ENCODE assay signal across 7 cellular contexts in the genomic region with DNA sequence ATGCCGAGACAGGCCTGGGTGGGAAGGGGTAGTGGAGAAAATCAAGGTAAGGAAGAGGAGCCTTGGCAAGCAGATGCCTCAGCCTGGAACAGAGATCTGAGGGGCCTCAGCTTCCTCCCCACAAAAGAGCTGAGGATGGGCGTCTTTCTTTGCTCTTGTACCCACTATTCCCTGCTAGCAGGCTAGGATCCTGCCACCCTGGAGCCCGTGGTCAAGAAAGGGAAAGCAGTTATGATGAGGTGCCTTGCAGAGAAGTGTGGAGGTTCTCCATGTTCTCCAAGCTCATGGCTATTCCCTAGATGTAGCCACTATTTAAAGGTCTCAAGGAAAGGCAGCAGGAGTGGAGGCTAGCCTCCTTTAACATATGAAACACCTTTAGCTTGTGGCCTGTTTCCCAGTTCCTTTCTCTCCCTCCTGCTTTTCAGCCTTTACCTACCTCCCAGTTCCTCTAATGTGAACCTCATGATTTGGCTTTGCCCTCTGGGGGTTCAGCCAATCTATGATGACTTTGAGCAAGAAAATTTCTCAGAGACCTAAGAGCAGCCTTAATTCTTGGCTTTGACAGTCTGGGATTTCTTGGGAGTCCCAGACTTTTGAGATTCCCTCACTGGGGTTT. TPM values are rescaled to one million over a fixed set of nuclear protein-coding genes. Genes with fewer than 3 reads are reported as not detected.
A peak's percentile ranks its signal among the peaks of the same experiment; 100 is the strongest.
DNase-seq lines count a peak whose midpoint lies in the region; ATAC-seq and TF ChIP-seq lines count a peak whose summit lies in the region.

No MANE protein-coding gene starts in this region.

- H2BK12ac ChIP-seq in H9 (ENCODE audit: insufficient read length, low read depth, low read length) = no peak overlapping the region

- no peak overlapping the region for H2BK15ac ChIP-seq in H9 (ENCODE audit: low read depth, low read length)

- H3K79me1 ChIP-seq in H9 (ENCODE audit: insufficient read depth, low read depth, low read length, poor library complexity, severe bottlenecking) = no peaks in the 10 kb centered on the region

- no peak overlapping the region for H2BK120ac ChIP-seq in H9 (ENCODE audit: low read depth, low read length, poor library complexity, severe bottlenecking)

- peak overlapping the region; percentile 54 for H3K4me2 ChIP-seq in H9 (ENCODE audit: insufficient read depth, insufficient read length, low read length)

- peak overlapping the region in 2 of 3 experiments; percentile 95 to 98; a peak in 4 of 7 replicates for H3K27ac Mint-ChIP-seq in H9
- peak overlapping the region; percentile 96 for H3K27ac Mint-ChIP-seq in activated CD8-positive, alpha-beta T cell treated with anti-CD3 and anti-CD28 coated beads, Interleukin-2, amount 10 ng/mL, durations not matched to agents 7 days and 5 days

- H3K18ac ChIP-seq in H9 (ENCODE audit: insufficient read length, low read depth, low read length) = no peak overlapping the region

- H2AK5ac ChIP-seq in H9 (ENCODE audit: insufficient read length, low read length) = no peak overlapping the region

- H3K27ac ChIP-seq in H9 (ENCODE audit: insufficient read length, low read depth, low read length) = no peak overlapping the region
- peak overlapping the region in 15 of 21 experiments; percentile 3 to 79 (median 57) for H3K27ac ChIP-seq in skin epidermis

- ATAC-seq in activated CD8-positive, alpha-beta T cell treated with anti-CD3 and anti-CD28 coated beads, Interleukin-2, amount 10 ng/mL, durations not matched to agents 7 days and 5 days = no peak

- no peak overlapping the region for H3K4ac ChIP-seq in H9 (ENCODE audit: low read depth, low read length)

- peaks cover 8 to 33% (median 23%) of the 10 kb centered on the region in 3 experiments for H3K36me3 Mint-ChIP-seq in H9 (ENCODE audit: insufficient read depth in 1 of 3, low read depth in 3 of 3)
- H3K36me3 Mint-ChIP-seq in activated CD8-positive, alpha-beta T cell treated with anti-CD3 and anti-CD28 coated beads, Interleukin-2, amount 10 ng/mL, durations not matched to agents 7 days and 5 days (ENCODE audit: low read depth) = peaks cover 23% of the 10 kb centered on the region

- H2AFZ ChIP-seq in H9 (ENCODE audit: low read length) = no peak overlapping the region

- H4K91ac ChIP-seq in H9 (ENCODE audit: insufficient read length, low read depth, low read length) = no peak overlapping the region

- peak overlapping the region; percentile 61 to 90 for H3K4me3 Mint-ChIP-seq in H9
- peak overlapping the region; percentile 88 for H3K4me3 Mint-ChIP-seq in activated CD8-positive, alpha-beta T cell treated with anti-CD3 and anti-CD28 coated beads, Interleukin-2, amount 10 ng/mL, durations not matched to agents 7 days and 5 days

- H3K79me2 ChIP-seq in H9 (ENCODE audit: insufficient read depth, low read length) = no peaks in the 10 kb centered on the region

- H3K27me3 ChIP-seq in H9 (ENCODE audit: insufficient read depth, low read length) = no peaks in the 10 kb centered on the region

- H3K23ac ChIP-seq in H9 (ENCODE audit: insufficient read length, low read depth, low read length) = no peak overlapping the region

- no peaks in the 10 kb centered on the region for H3K9me3 ChIP-seq in H9 (ENCODE audit: control insufficient read depth, low read depth, low read length)

- POLR2A ChIA-PET in activated CD8-positive, alpha-beta T cell treated with anti-CD3 and anti-CD28 coated beads, Interleukin-2, amount 10 ng/mL, durations not matched to agents 7 days and 5 days (lab: Charles Lee) = interaction anchor here (0.7 to 3.8 kb wide), 8 partner anchors 9 to 166 kb away, joined by 3 to 26 read pairs (median 5); a partner anchor contains a TSS

- no peak overlapping the region for H3K9ac ChIP-seq in H9 (ENCODE audit: extremely low read depth, insufficient read length, low read length)

- H3K4me3 ChIP-seq in fibroblast of villous mesenchyme (ENCODE audit: low read depth, low read length) (peak overlapping the region; percentile 52), skin epidermis (peak overlapping the region in 5 of 7 experiments; percentile 1 to 25 (median 13))

- no peak for DNase-seq in H9
- no peak for DNase-seq in activated CD8-positive, alpha-beta T cell treated with anti-CD3 and anti-CD28 coated beads, Interleukin-2, amount 10 ng/mL, durations not matched to agents 7 days and 5 days
- DNase-seq in fibroblast of villous mesenchyme (ENCODE audit: low read depth) = no peak
- DNase-seq in superior temporal gyrus (ENCODE audit: extremely low spot score) = no peak
- no peak for DNase-seq in glomerular visceral epithelial cell (ENCODE audit: extremely low spot score)
- no peak for DNase-seq in NCI-H524 (lab: John Stamatoyannopoulos, UW)

- H2BK5ac ChIP-seq in H9 (ENCODE audit: insufficient read length, low read length) = no peak overlapping the region

- H4K20me1 ChIP-seq in H9 (ENCODE audit: control insufficient read depth, insufficient read depth, insufficient read length) = no peaks in the 10 kb centered on the region

- TF ChIP-seq CTCF in H9 (conservative IDR thresholded peaks at IDR 0.05) (no peak), fibroblast of villous mesenchyme (IDR thresholded peaks at IDR 0.05; ENCODE audit: insufficient read depth, low read depth, low read length) (no peak)

- peaks cover 4% of the 10 kb centered on the region; the same call in 1 of the 2 replicates for H3K4me1 ChIP-seq in H9 (ENCODE audit: insufficient read depth, low read length)

- WGBS in H9 (ENCODE audit: extremely low coverage, insufficient read length, low lambda C conversion rate) = no CpG with 5 or more reads among the region's 3 CpGs

- CTCF ChIA-PET in activated CD8-positive, alpha-beta T cell treated with anti-CD3 and anti-CD28 coated beads, Interleukin-2, amount 10 ng/mL, durations not matched to agents 7 days and 5 days (lab: Charles Lee) = interaction anchor here (0.7 to 6.2 kb wide), 9 partner anchors 8 to 283 kb away, joined by 3 to 34 read pairs (median 4); a partner anchor contains a TSS

- no peak overlapping the region for H3T11ph ChIP-seq in H9 (ENCODE audit: low read length)

- no peak overlapping the region for H2BK20ac ChIP-seq in H9 (ENCODE audit: low read depth, low read length, poor library complexity, severe bottlenecking)

- H3K14ac ChIP-seq in H9 (ENCODE audit: insufficient read depth, low read length) = no peak overlapping the region

- H3K23me2 ChIP-seq in H9 (ENCODE audit: insufficient read length, low read depth, low read length, poor library complexity, severe bottlenecking) = peaks cover 5% of the 10 kb centered on the region

- no peak overlapping the region for H4K5ac ChIP-seq in H9 (ENCODE audit: insufficient read length, low read depth, low read length)

- H4K8ac ChIP-seq in H9 (replicated peaks; ENCODE audit: insufficient read length, low read depth, low read length) = no peak overlapping the region

- no peak overlapping the region for H3K56ac ChIP-seq in H9 (ENCODE audit: insufficient read length, low read depth, low read length)

- no peaks in the 10 kb centered on the region for H3K9me3 Mint-ChIP-seq in H9
- no peaks in the 10 kb centered on the region for H3K9me3 Mint-ChIP-seq in activated CD8-positive, alpha-beta T cell treated with anti-CD3 and anti-CD28 coated beads, Interleukin-2, amount 10 ng/mL, durations not matched to agents 7 days and 5 days (ENCODE audit: insufficient read depth)

- no peaks in the 10 kb centered on the region for H3K27me3 Mint-ChIP-seq in H9 (ENCODE audit: low read depth)
- no peaks in the 10 kb centered on the region for H3K27me3 Mint-ChIP-seq in activated CD8-positive, alpha-beta T cell treated with anti-CD3 and anti-CD28 coated beads, Interleukin-2, amount 10 ng/mL, durations not matched to agents 7 days and 5 days (ENCODE audit: low read depth)

- H3K4me1 Mint-ChIP-seq in H9 = peaks cover 27 to 29% of the 10 kb centered on the region in 2 experiments
- H3K4me1 Mint-ChIP-seq in activated CD8-positive, alpha-beta T cell treated with anti-CD3 and anti-CD28 coated beads, Interleukin-2, amount 10 ng/mL, durations not matched to agents 7 days and 5 days (ENCODE audit: low read depth) = peaks cover 52% of the 10 kb centered on the region

RNA-seq across cellular contexts. Expression of a gene that starts 1.1 kb away (rescaled TPM):
- total RNA-seq in H9 (2021) = 13.0 and 13.9 TPM in 2 replicates
- 10 to 100 TPM; 19.9 to 20.7 TPM for total RNA-seq in activated CD8-positive, alpha-beta T cell treated with anti-CD3 and anti-CD28 coated beads, Interleukin-2, amount 10 ng/mL, durations not matched to agents 7 days and 5 days
- total RNA-seq in fibroblast of villous mesenchyme = 1.3 and 3.5 TPM in 2 replicates

RNA-seq across cellular contexts. Expression of a gene that starts 19.7 kb away (rescaled TPM):
- total RNA-seq in H9 (2021) (51.9 and 53.5 TPM in 2 replicates), fibroblast of villous mesenchyme (197 and 313 TPM in 2 replicates)
- total RNA-seq in activated CD8-positive, alpha-beta T cell treated with anti-CD3 and anti-CD28 coated beads, Interleukin-2, amount 10 ng/mL, durations not matched to agents 7 days and 5 days = 10 to 100 TPM; 25.2 to 27.2 TPM

RNA-seq across cellular contexts. Expression of a gene that starts 24.9 kb away (rescaled TPM):
- 21.0 and 21.5 TPM in 2 replicates for total RNA-seq in H9 (2021)
- 1 to 10 TPM; 5.8 to 6.8 TPM for total RNA-seq in activated CD8-positive, alpha-beta T cell treated with anti-CD3 and anti-CD28 coated beads, Interleukin-2, amount 10 ng/mL, durations not matched to agents 7 days and 5 days
- 13.5 and 17.3 TPM in 2 replicates for total RNA-seq in fibroblast of villous mesenchyme

RNA-seq across cellular contexts. Expression of a gene that starts 48.1 kb away (rescaled TPM):
- total RNA-seq in H9 (2021) (48.4 and 50.6 TPM in 2 replicates), fibroblast of villous mesenchyme (70.9 and 111 TPM in 2 replicates)
- total RNA-seq in activated CD8-positive, alpha-beta T cell treated with anti-CD3 and anti-CD28 coated beads, Interleukin-2, amount 10 ng/mL, durations not matched to agents 7 days and 5 days = 10 to 100 TPM; 51.9 to 52.9 TPM

RNA-seq across cellular contexts. Expression of a gene that starts 55.4 kb away (rescaled TPM):
- total RNA-seq in H9 (2021) (53.1 and 60.8 TPM in 2 replicates), fibroblast of villous mesenchyme (32.2 and 51.4 TPM in 2 replicates)
- 100 to 1,000 TPM; 128 to 130 TPM for total RNA-seq in activated CD8-positive, alpha-beta T cell treated with anti-CD3 and anti-CD28 coated beads, Interleukin-2, amount 10 ng/mL, durations not matched to agents 7 days and 5 days
